Comparison of ENCODE assay signal across 1 cellular context in genomic region chr7:21939136-21939857, GRCh38.
A peak's percentile ranks its signal among the peaks of the same experiment; 100 is the strongest.
TF ChIP-seq lines count a peak whose summit lies in the region.

No MANE protein-coding gene starts in this region.

TF ChIP-seq in GM12878, 131 proteins besides CTCF, POLR2A, EP300 and RAD21 (continued from another document):
- TF ChIP-seq BCL3 (IDR thresholded peaks at IDR 0.05; ENCODE audit: borderline replicate concordance, insufficient read depth, low read depth, low read length, poor library complexity, severe bottlenecking): peak; percentile 94
- TF ChIP-seq ZNF217 (IDR thresholded peaks at IDR 0.05): peak; percentile 73
- peak; percentile 72 for TF ChIP-seq SP1 (IDR thresholded peaks at IDR 0.05; ENCODE audit: low read depth, low read length)
- TF ChIP-seq BMI1 (IDR thresholded peaks at IDR 0.05; ENCODE audit: borderline replicate concordance): peak; percentile 90
- TF ChIP-seq ZSCAN29 (IDR thresholded peaks at IDR 0.05): no peak
- peak; percentile 94 for TF ChIP-seq BCL11A (IDR thresholded peaks at IDR 0.05; ENCODE audit: low read depth, low read length)
TF ChIP-seq in GM12878: peak in this region for 58.
